ENCODE assay signal across 8 cellular contexts in the genomic region with DNA sequence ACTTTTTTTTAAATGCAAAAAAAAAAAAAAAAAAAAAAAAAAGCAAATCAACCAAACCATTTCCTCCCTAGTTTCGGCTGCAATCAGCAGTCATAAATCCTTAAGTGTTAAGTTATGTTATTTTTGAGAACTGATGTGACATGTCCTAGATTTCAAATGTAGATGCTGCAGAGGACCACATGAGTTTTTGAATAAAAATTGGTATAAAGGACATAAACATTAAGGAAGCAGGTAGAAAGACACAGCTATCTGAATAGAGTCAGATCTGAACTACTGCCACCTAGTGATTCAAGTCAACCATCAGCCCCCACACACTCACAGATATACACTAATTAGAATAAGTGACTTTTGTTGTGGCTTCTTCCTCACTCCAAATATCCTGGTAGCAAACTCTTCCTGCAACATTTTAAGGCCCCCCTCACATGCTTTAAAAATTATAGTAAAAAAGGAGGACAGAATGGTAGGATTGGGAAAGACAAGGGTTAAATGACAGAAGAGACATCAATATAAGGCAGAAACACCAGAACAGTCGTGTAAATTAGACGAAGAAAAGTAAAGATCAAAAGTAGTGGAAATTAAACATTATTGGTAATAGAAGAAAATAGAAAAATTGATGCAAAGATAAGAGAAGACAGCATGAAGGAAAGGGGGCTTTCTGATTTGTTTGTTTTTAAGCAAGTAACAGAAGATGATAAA.
DNase-seq lines count a peak whose midpoint lies in the region; ATAC-seq and TF ChIP-seq lines count a peak whose summit lies in the region.

No MANE protein-coding gene starts in this region.

- peak; percentile 47 for TF ChIP-seq CTCF in neural cell (IDR thresholded peaks at IDR 0.05; ENCODE audit: poor library complexity, severe bottlenecking)

- no peak overlapping the region for H3K27ac ChIP-seq in neural cell (ENCODE audit: low read length)

- H3K9ac ChIP-seq in neural cell (ENCODE audit: low read length), result no peak overlapping the region

- no peaks in the 10 kb centered on the region for H3K9me2 ChIP-seq in neural cell (ENCODE audit: insufficient read depth, low read length)

- no peaks in the 10 kb centered on the region for H3K36me3 ChIP-seq in neural cell (ENCODE audit: insufficient read depth, low read length)

- TF ChIP-seq RAD21 in neural cell (conservative IDR thresholded peaks at IDR 0.05), result no peak

- H3K4me2 ChIP-seq in neural cell (ENCODE audit: low read length), result no peak overlapping the region

- no peak overlapping the region for H2AFZ ChIP-seq in neural cell (ENCODE audit: low read depth, low read length)

- H3K9me3 ChIP-seq in neural cell (ENCODE audit: low read length), result no peaks in the 10 kb centered on the region

- DNase-seq in DMS153 (lab: John Stamatoyannopoulos, UW) (peak; percentile 30), DMS153 treated with DMSO at 0.1 percent for 48 hours (lab: John Stamatoyannopoulos, UW; ENCODE audit: unreplicated experiment) (no peak), RPMI8226 (peak; percentile 25), dermis microvascular lymphatic vessel endothelial cell (ENCODE audit: low read depth in 2 of 2) (peak; percentile 31 to 66), DMS79 treated with DMSO at 0.1 percent for 48 hours (lab: John Stamatoyannopoulos, UW) (no peak)

- H3F3A ChIP-seq in neural cell (ENCODE audit: insufficient read depth, low read length, poor library complexity, severe bottlenecking), result no peaks in the 10 kb centered on the region

- peak; percentile 69 for ATAC-seq in GM19328 (IDR thresholded peaks at IDR 0.05; ENCODE audit: unreplicated experiment)
- peak; percentile 79 for ATAC-seq in HG03442 (IDR thresholded peaks at IDR 0.05; ENCODE audit: unreplicated experiment)

- H3K27me3 ChIP-seq in neural cell (ENCODE audit: insufficient read depth, low read depth, low read length), result no peaks in the 10 kb centered on the region

- no peaks in the 10 kb centered on the region for H3K79me2 ChIP-seq in neural cell (replicated peaks; ENCODE audit: insufficient read depth, low read length)

- H3K4me3 ChIP-seq in neural cell (ENCODE audit: low read length), result no peak overlapping the region

- TF ChIP-seq EP300 in neural cell (conservative IDR thresholded peaks at IDR 0.05; ENCODE audit: poor library complexity, severe bottlenecking), result no peak

- H4K20me1 ChIP-seq in neural cell (ENCODE audit: insufficient read depth), result no peaks in the 10 kb centered on the region

TF ChIP-seq in neural cell, 6 proteins besides CTCF, POLR2A, EP300 and RAD21:
- TF ChIP-seq EZH2 (IDR thresholded peaks at IDR 0.05; ENCODE audit: borderline replicate concordance, insufficient read depth, low read length, poor library complexity, severe bottlenecking) (no peak), MXI1 (conservative IDR thresholded peaks at IDR 0.05; ENCODE audit: poor library complexity, severe bottlenecking) (no peak), TAF1 (IDR thresholded peaks at IDR 0.05; ENCODE audit: low read depth) (no peak), SMC3 (conservative IDR thresholded peaks at IDR 0.05; ENCODE audit: poor library complexity) (no peak), POLR2AphosphoS5 (IDR thresholded peaks at IDR 0.05) (no peak)
- TF ChIP-seq, protein P1, sequence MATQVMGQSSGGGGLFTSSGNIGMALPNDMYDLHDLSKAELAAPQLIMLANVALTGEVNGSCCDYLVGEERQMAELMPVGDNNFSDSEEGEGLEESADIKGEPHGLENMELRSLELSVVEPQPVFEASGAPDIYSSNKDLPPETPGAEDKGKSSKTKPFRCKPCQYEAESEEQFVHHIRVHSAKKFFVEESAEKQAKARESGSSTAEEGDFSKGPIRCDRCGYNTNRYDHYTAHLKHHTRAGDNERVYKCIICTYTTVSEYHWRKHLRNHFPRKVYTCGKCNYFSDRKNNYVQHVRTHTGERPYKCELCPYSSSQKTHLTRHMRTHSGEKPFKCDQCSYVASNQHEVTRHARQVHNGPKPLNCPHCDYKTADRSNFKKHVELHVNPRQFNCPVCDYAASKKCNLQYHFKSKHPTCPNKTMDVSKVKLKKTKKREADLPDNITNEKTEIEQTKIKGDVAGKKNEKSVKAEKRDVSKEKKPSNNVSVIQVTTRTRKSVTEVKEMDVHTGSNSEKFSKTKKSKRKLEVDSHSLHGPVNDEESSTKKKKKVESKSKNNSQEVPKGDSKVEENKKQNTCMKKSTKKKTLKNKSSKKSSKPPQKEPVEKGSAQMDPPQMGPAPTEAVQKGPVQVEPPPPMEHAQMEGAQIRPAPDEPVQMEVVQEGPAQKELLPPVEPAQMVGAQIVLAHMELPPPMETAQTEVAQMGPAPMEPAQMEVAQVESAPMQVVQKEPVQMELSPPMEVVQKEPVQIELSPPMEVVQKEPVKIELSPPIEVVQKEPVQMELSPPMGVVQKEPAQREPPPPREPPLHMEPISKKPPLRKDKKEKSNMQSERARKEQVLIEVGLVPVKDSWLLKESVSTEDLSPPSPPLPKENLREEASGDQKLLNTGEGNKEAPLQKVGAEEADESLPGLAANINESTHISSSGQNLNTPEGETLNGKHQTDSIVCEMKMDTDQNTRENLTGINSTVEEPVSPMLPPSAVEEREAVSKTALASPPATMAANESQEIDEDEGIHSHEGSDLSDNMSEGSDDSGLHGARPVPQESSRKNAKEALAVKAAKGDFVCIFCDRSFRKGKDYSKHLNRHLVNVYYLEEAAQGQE (IDR thresholded peaks at IDR 0.05; ENCODE audit: borderline replicate concordance), result no peak
TF ChIP-seq in neural cell: peak in this region for 0.

Comparison
In these comparisons a context has a peak if more than half of its experiments do, and no peak if none do; other contexts are left out.
1. DNase-seq: peak in DMS153 (single experiment), RPMI8226 (single experiment) and dermis microvascular lymphatic vessel endothelial cell (2 of 2); none in DMS153 treated with DMSO at 0.1 percent for 48 hours (single experiment) and DMS79 treated with DMSO at 0.1 percent for 48 hours (single experiment).